1 cellular context compared by ENCODE assay signal in the genomic region with DNA sequence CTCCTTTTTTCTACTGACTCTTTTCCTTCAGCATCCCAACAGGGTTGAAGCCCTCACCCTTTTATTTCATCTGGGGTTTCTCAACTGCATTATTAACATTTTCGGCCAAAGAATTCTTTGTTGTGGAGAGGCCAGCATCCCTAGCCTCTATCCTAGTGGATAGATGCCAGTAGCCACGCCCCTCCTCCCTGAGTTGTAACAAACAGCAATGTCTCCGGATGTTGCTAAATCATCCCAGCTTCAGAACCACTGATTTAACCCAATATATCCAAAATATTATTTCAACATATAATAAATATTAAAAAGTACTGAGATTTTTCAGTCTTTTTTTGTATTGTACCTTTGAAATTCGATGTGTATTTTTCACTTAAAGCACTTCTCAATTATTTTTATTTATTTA.
A peak's percentile ranks its signal among the peaks of the same experiment; 100 is the strongest.
TF ChIP-seq lines count a peak whose summit lies in the region.

No MANE protein-coding gene starts in this region.

TF ChIP-seq in K562, 482 proteins besides CTCF, POLR2A, EP300 and RAD21:
- TF ChIP-seq COPS2 (conservative IDR thresholded peaks at IDR 0.05) (no peak), NFIC (IDR thresholded peaks at IDR 0.05) (no peak), ETV1 (tag; conservative IDR thresholded peaks at IDR 0.05; ENCODE audit: low read depth) (0 out of 2 replicates have a peak, but pooled peaks have one; percentile 17), NR4A1 (CRISPR knock-in tag; IDR thresholded peaks at IDR 0.05) (no peak), NR4A1 (tag; IDR thresholded peaks at IDR 0.05) (no peak)
- TF ChIP-seq, protein P1, sequence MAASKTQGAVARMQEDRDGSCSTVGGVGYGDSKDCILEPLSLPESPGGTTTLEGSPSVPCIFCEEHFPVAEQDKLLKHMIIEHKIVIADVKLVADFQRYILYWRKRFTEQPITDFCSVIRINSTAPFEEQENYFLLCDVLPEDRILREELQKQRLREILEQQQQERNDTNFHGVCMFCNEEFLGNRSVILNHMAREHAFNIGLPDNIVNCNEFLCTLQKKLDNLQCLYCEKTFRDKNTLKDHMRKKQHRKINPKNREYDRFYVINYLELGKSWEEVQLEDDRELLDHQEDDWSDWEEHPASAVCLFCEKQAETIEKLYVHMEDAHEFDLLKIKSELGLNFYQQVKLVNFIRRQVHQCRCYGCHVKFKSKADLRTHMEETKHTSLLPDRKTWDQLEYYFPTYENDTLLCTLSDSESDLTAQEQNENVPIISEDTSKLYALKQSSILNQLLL (CRISPR knock-in tag; IDR thresholded peaks at IDR 0.05; ENCODE audit: borderline replicate concordance): no peak
